Comparison of ENCODE assay signal across 23 cellular contexts in the genomic region with DNA sequence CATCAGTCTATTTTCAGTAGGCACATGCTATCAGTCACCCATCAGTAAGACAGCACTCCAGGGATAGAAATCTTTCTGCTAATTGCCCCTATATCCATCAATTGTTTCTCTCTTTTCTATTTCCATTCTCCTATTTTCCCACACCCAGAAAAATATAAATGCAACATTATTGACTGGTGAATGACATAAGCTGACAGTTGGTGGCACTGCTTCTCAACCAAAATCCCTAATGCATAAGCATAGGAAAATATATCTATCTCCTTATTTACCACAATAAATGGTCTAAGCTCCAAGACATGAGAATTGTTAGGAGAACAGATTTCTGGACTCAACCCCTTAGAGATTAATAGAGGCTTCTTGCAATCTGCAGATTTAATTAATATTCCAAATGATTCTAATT.
DNase-seq lines count a peak whose midpoint lies in the region; ATAC-seq and TF ChIP-seq lines count a peak whose summit lies in the region.
"Had no signal": no experiment of that assay in that cellular context is flagged by ENCODE, and none has a peak within 500 bp of the region (broad histone marks: within the 10 kb centered on the region; RNA-seq: fewer than 3 reads in every experiment).

No MANE protein-coding gene starts in this region.

- no peak overlapping the region for H3K27ac ChIP-seq in MM.1S (ENCODE audit: low read length)
- no peak overlapping the region for H3K27ac ChIP-seq in Panc1 (ENCODE audit: low read length)
- H3K27ac ChIP-seq: adrenal gland, breast epithelium, coronary artery, left ventricle myocardium inferior, tibial nerve had no signal

- H3K27ac Mint-ChIP-seq in activated CD4-positive, alpha-beta T cell treated with anti-CD3 and anti-CD28 coated beads, Interleukin-2, amount 10 ng/mL, durations not matched to agents 7 days and 5 days: no peak overlapping the region
- H3K27ac Mint-ChIP-seq: nephron progenitor cell; T-helper 1 cell treated with Interleukin-12 subunit alpha and Interleukin-12 subunit beta and Interleukin-4 antibody, amounts not matched to agents 30 μg/mL and 1 μg/mL, for 36 hours; WTC11 had no signal

- H2AFZ ChIP-seq in MM.1S (ENCODE audit: low read length): no peak overlapping the region

- no peaks in the 10 kb centered on the region for H3K27me3 Mint-ChIP-seq in activated CD4-positive, alpha-beta T cell treated with anti-CD3 and anti-CD28 coated beads, Interleukin-2, amount 10 ng/mL, durations not matched to agents 7 days and 5 days

- POLR2A ChIA-PET in Panc1 (lab: Charles Lee): no interaction called here
- POLR2A ChIA-PET in activated CD4-positive, alpha-beta T cell treated with anti-CD3 and anti-CD28 coated beads, Interleukin-2, amount 10 ng/mL, durations not matched to agents 7 days and 5 days (lab: Charles Lee): no interaction called here

- no peaks in the 10 kb centered on the region for H3K9me2 ChIP-seq in MM.1S (replicated peaks; ENCODE audit: insufficient read depth, low read length)

- DNase-seq in BE2C: peak; percentile 7
- DNase-seq in MM.1S: no peak
- DNase-seq in Panc1 (ENCODE audit: low read depth, low spot score): no peak
- DNase-seq in midbrain (lab: John Stamatoyannopoulos, UW): peak; percentile 1
- DNase-seq in globus pallidus (ENCODE audit: low spot score): no peak
- DNase-seq in activated CD4-positive, alpha-beta T cell treated with anti-CD3 and anti-CD28 coated beads, Interleukin-2, amount 10 ng/mL, durations not matched to agents 7 days and 5 days: no peak
- no peak for DNase-seq in cortex of kidney (lab: John Stamatoyannopoulos, UW)
- DNase-seq: activated CD4-positive, alpha-beta T cell treated with anti-CD3 and anti-CD28 coated beads, Interleukin-2, amount 50 U/mL, for 48 hours; activated gamma-delta T cell treated with Interleukin-2 at 50 U/mL for 16 hours; adrenal gland; AML-193; left ventricle myocardium inferior; NCI-H1436 treated with DMSO at 0.1 percent for 48 hours; NCI-H2171 treated with DMSO at 0.1 percent for 48 hours; nephron progenitor cell; SHP77; stimulated activated CD4-positive, alpha-beta T cell treated with anti-CD3 and anti-CD28 coated beads, Interleukin-2, amount 100 ng/mL, for 48 hours; stimulated activated naive CD8-positive, alpha-beta T cell treated with anti-CD3 and anti-CD28 coated beads, Interleukin-15, Interleukin-2, amounts not matched to agents 100 U/mL and 50 U/mL, for 24 hours had no signal

- H4K20me1 ChIP-seq in MM.1S (ENCODE audit: insufficient read depth, low read length): no peaks in the 10 kb centered on the region

- in situ Hi-C loops in Panc1 (cut with HindIII; ENCODE audit: low pct_unique_long_range_greater_than_20kb, low sequenced_read_pairs): no loop called here

- H3K4me1 Mint-ChIP-seq in activated CD4-positive, alpha-beta T cell treated with anti-CD3 and anti-CD28 coated beads, Interleukin-2, amount 10 ng/mL, durations not matched to agents 7 days and 5 days: no peaks in the 10 kb centered on the region
- H3K4me1 Mint-ChIP-seq: WTC11 had no signal

- no peaks in the 10 kb centered on the region for H3K27me3 ChIP-seq in BE2C
- no peaks in the 10 kb centered on the region for H3K27me3 ChIP-seq in MM.1S (replicated peaks; ENCODE audit: insufficient read depth, low read length)
- H3K27me3 ChIP-seq in Panc1 (ENCODE audit: control insufficient read depth, insufficient read depth, low read length): no peaks in the 10 kb centered on the region
- H3K27me3 ChIP-seq: adrenal gland, breast epithelium, tibial nerve had no signal

- no peak overlapping the region for H3K9ac ChIP-seq in MM.1S (ENCODE audit: low read length)

- H3K4me3 Mint-ChIP-seq in activated CD4-positive, alpha-beta T cell treated with anti-CD3 and anti-CD28 coated beads, Interleukin-2, amount 10 ng/mL, durations not matched to agents 7 days and 5 days: no peak overlapping the region
- H3K4me3 Mint-ChIP-seq: nephron progenitor cell; T-helper 1 cell treated with Interleukin-12 subunit alpha and Interleukin-12 subunit beta and Interleukin-4 antibody, amounts not matched to agents 30 μg/mL and 1 μg/mL, for 36 hours; WTC11 had no signal

- ATAC-seq in Panc1: no peak
- ATAC-seq: stimulated activated naive CD8-positive, alpha-beta T cell treated with anti-CD3 and anti-CD28 coated beads, Interleukin-15, Interleukin-2, amounts not matched to agents 100 U/mL and 50 U/mL, for 24 hours; WTC11 had no signal

- no peak overlapping the region for H3K4me2 ChIP-seq in MM.1S (ENCODE audit: low read depth, low read length)

- H3K4me3 ChIP-seq in BE2C (ENCODE audit: low read depth, low read length) (no peak overlapping the region), MM.1S (ENCODE audit: low read length) (no peak overlapping the region), Panc1 (ENCODE audit: low read depth in 2 of 2, low read length in 2 of 2) (no peak overlapping the region)
- H3K4me3 ChIP-seq: adrenal gland, breast epithelium, coronary artery, left ventricle myocardium inferior, tibial nerve had no signal

- BruUV-seq in Panc1 (replicated peaks; lab: Mats Ljungman, UMichigan): no TSS peak

- TF ChIP-seq CTCF in BE2C (IDR thresholded peaks at IDR 0.05; ENCODE audit: low read depth, low read length): peak; percentile 44
- peak; percentile 14; the same call in 1 of the 2 replicates for TF ChIP-seq CTCF in MM.1S (IDR thresholded peaks at IDR 0.05; ENCODE audit: low read length)
- peak; percentile 42; the same call in 1 of the 2 replicates for TF ChIP-seq CTCF in Panc1 (IDR thresholded peaks at IDR 0.05)

- no peaks in the 10 kb centered on the region for H3F3A ChIP-seq in MM.1S (ENCODE audit: insufficient read depth, low read length)

- intact Hi-C loops in Panc1 (cut with micrococcal nuclease; ENCODE audit: unreplicated experiment): loop anchor here (5.0 kb wide), 1 partner anchor 634 kb away; no protein-coding TSS in a partner anchor

- no peaks in the 10 kb centered on the region for H3K4me1 ChIP-seq in BE2C
- H3K4me1 ChIP-seq in MM.1S (ENCODE audit: low read length): no peaks in the 10 kb centered on the region
- H3K4me1 ChIP-seq in Panc1 (ENCODE audit: control insufficient read depth, insufficient read depth, low read length): no peaks in the 10 kb centered on the region
- H3K4me1 ChIP-seq: adrenal gland, breast epithelium, left ventricle myocardium inferior had no signal

- H3K9me3 Mint-ChIP-seq in activated CD4-positive, alpha-beta T cell treated with anti-CD3 and anti-CD28 coated beads, Interleukin-2, amount 10 ng/mL, durations not matched to agents 7 days and 5 days: no peaks in the 10 kb centered on the region
- H3K9me3 Mint-ChIP-seq: nephron progenitor cell; T-helper 1 cell treated with Interleukin-12 subunit alpha and Interleukin-12 subunit beta and Interleukin-4 antibody, amounts not matched to agents 30 μg/mL and 1 μg/mL, for 36 hours; WTC11 had no signal

- no peaks in the 10 kb centered on the region for H3K36me3 Mint-ChIP-seq in activated CD4-positive, alpha-beta T cell treated with anti-CD3 and anti-CD28 coated beads, Interleukin-2, amount 10 ng/mL, durations not matched to agents 7 days and 5 days (ENCODE audit: low read depth)
- H3K36me3 Mint-ChIP-seq: WTC11 had no signal

- no peaks in the 10 kb centered on the region for H3K9me3 ChIP-seq in BE2C
- no peaks in the 10 kb centered on the region for H3K9me3 ChIP-seq in MM.1S (replicated peaks; ENCODE audit: insufficient read depth, low read length)
- H3K9me3 ChIP-seq in Panc1 (ENCODE audit: control insufficient read depth, insufficient read depth, low read depth, low read length): no peaks in the 10 kb centered on the region
- H3K9me3 ChIP-seq: adrenal gland, breast epithelium, left ventricle myocardium inferior, tibial nerve had no signal

- no peaks in the 10 kb centered on the region for H3K36me3 ChIP-seq in BE2C
- no peaks in the 10 kb centered on the region for H3K36me3 ChIP-seq in MM.1S (replicated peaks; ENCODE audit: insufficient read depth, low read length)
- H3K36me3 ChIP-seq in Panc1 (ENCODE audit: control insufficient read depth, insufficient read depth, low read length): no peaks in the 10 kb centered on the region
- H3K36me3 ChIP-seq: adrenal gland, breast epithelium, left ventricle myocardium inferior, tibial nerve had no signal

- H3K79me2 ChIP-seq in MM.1S (ENCODE audit: low read length): no peaks in the 10 kb centered on the region

- CTCF ChIA-PET in Panc1 (lab: Charles Lee): no interaction called here
- CTCF ChIA-PET in activated CD4-positive, alpha-beta T cell treated with anti-CD3 and anti-CD28 coated beads, Interleukin-2, amount 10 ng/mL, durations not matched to agents 7 days and 5 days (lab: Charles Lee): no interaction called here

Comparison
In these comparisons a context has a peak if more than half of its experiments do, and no peak if none do; other contexts are left out.
1. DNase-seq: peak in BE2C (single experiment) and midbrain (single experiment); none in MM.1S (single experiment), Panc1 (single experiment), globus pallidus (single experiment), activated CD4-positive, alpha-beta T cell treated with anti-CD3 and anti-CD28 coated beads, Interleukin-2, amount 10 ng/mL, durations not matched to agents 7 days and 5 days (single experiment) and cortex of kidney (single experiment).
2. Peak in every context shown above with its lines, with median percentiles within 50 percentile points of each other: CTCF ChIP-seq.